ENCODE assay signal across 1 cellular context in genomic region chr1:3768811-3769390, GRCh38.
TF ChIP-seq lines count a peak whose summit lies in the region.

No MANE protein-coding gene starts in this region.

TF ChIP-seq in HepG2, 621 proteins besides CTCF, POLR2A, EP300 and RAD21 (continued from another document):
- no peak for TF ChIP-seq ZBTB10 (CRISPR knock-in tag; IDR thresholded peaks at IDR 0.05; ENCODE audit: borderline replicate concordance)
